15 cellular contexts compared by ENCODE assay signal in the genomic region with DNA sequence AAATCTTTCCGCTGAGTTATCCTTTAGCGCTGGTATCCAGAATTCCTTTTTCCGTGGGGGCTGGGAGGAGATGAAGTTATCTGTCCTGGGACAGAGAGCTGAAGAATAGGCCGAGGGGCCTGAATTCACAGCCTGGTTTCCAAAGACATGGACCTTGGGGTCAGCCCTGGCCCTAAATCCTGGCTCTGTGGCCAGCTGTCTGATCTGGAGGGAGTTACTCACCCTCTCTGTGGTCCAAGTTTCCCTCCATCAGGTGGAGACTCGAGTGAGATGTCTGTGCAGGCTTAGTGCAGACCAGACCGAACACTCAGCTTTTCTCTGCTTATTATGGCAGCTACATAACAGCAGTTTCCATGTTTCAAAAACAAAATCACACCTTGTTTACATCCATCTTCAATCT. TPM values are rescaled to one million over a fixed set of nuclear protein-coding genes. Genes with fewer than 3 reads are reported as not detected.
A peak's percentile ranks its signal among the peaks of the same experiment; 100 is the strongest.
DNase-seq lines count a peak whose midpoint lies in the region; ATAC-seq, FAIRE-seq and TF ChIP-seq lines count a peak whose summit lies in the region.
"Had no signal": no experiment of that assay in that cellular context is flagged by ENCODE, and none has a peak within 500 bp of the region (broad histone marks: within the 10 kb centered on the region; RNA-seq: fewer than 3 reads in every experiment).

No MANE protein-coding gene starts in this region.

- peak in 2 of 5 donors; percentile 49 to 59 for DNase-seq in heart left ventricle
- DNase-seq in tibial artery = peak; percentile 76
- DNase-seq in RCC 7860 (ENCODE audit: low spot score) = no peak
- no peak for DNase-seq in NCI-H2081 treated with DMSO at 0.1 percent for 48 hours (lab: John Stamatoyannopoulos, UW)
- DNase-seq in UCSD-AML1 (lab: John Stamatoyannopoulos, UW; ENCODE audit: unreplicated experiment) = no peak
- DNase-seq: activated naive CD4-positive, alpha-beta T cell; AML-193; NCI-H1105 treated with DMSO at 0.1 percent for 48 hours; NCI-H226 had no signal

- no peaks in the 10 kb centered on the region for H3K79me2 ChIP-seq in parathyroid adenoma

- H3K4me2 ChIP-seq in parathyroid adenoma (ENCODE audit: low read length) = no peak overlapping the region

- peak overlapping the region; percentile 32 for H3K27ac Mint-ChIP-seq in activated T-helper 17 cell treated with anti-CD3 and anti-CD28 coated beads, Interleukin-2, amount 50 U/mL, for 72 hours
- H3K27ac Mint-ChIP-seq: stimulated activated memory B cell treated with anti-CD40 and anti-IgM and Interleukin-4, amounts not matched to agents 10 μg/mL and 1 μg/mL and 100 μg/mL, for 72 hours; WTC11 had no signal

- no peaks in the 10 kb centered on the region for H3K9me3 Mint-ChIP-seq in activated T-helper 17 cell treated with anti-CD3 and anti-CD28 coated beads, Interleukin-2, amount 50 U/mL, for 72 hours
- H3K9me3 Mint-ChIP-seq: nephron; stimulated activated memory B cell treated with anti-CD40 and anti-IgM and Interleukin-4, amounts not matched to agents 10 μg/mL and 1 μg/mL and 100 μg/mL, for 72 hours; WTC11 had no signal

- H3K4me3 Mint-ChIP-seq in activated T-helper 17 cell treated with anti-CD3 and anti-CD28 coated beads, Interleukin-2, amount 50 U/mL, for 72 hours = no peak overlapping the region
- H3K4me3 Mint-ChIP-seq: nephron; stimulated activated memory B cell treated with anti-CD40 and anti-IgM and Interleukin-4, amounts not matched to agents 10 μg/mL and 1 μg/mL and 100 μg/mL, for 72 hours; WTC11 had no signal

- H3K4me1 Mint-ChIP-seq in activated T-helper 17 cell treated with anti-CD3 and anti-CD28 coated beads, Interleukin-2, amount 50 U/mL, for 72 hours = no peaks in the 10 kb centered on the region

- H2AFZ ChIP-seq in parathyroid adenoma = no peak overlapping the region

- H3K36me3 ChIP-seq in heart left ventricle (peaks cover 0 to 13% (median 0%) of the 10 kb centered on the region in 9 donors), parathyroid adenoma (ENCODE audit: control insufficient read depth, insufficient read depth, low read length) (no peaks in the 10 kb centered on the region), tibial artery (peaks cover 12 to 15% (median 14%) of the 10 kb centered on the region in 3 donors)

- ATAC-seq in activated T-helper 17 cell treated with anti-CD3 and anti-CD28 coated beads, Interleukin-2, amount 50 U/mL, for 72 hours (replicated peaks) = no peak
- ATAC-seq in heart left ventricle (peak in 3 of 4 donors; percentile 23 to 66 (median 49)), GM18517 (IDR thresholded peaks at IDR 0.05; ENCODE audit: unreplicated experiment) (no peak)
- ATAC-seq: stimulated activated memory B cell treated with anti-CD40 and anti-IgM and Interleukin-4, amounts not matched to agents 10 μg/mL and 1 μg/mL and 100 μg/mL, for 72 hours had no signal

- no peaks in the 10 kb centered on the region for H3K27me3 Mint-ChIP-seq in activated T-helper 17 cell treated with anti-CD3 and anti-CD28 coated beads, Interleukin-2, amount 50 U/mL, for 72 hours
- H3K27me3 Mint-ChIP-seq: stimulated activated memory B cell treated with anti-CD40 and anti-IgM and Interleukin-4, amounts not matched to agents 10 μg/mL and 1 μg/mL and 100 μg/mL, for 72 hours had no signal

- TF ChIP-seq POLR2A in heart left ventricle (IDR thresholded peaks at IDR 0.05) = no peak

- H3K27ac ChIP-seq in heart left ventricle (peak overlapping the region; percentile 16 to 92 (median 76)), parathyroid adenoma (peak overlapping the region; percentile 19), tibial artery (peak overlapping the region; percentile 81 to 86)

- H3K36me3 Mint-ChIP-seq in activated T-helper 17 cell treated with anti-CD3 and anti-CD28 coated beads, Interleukin-2, amount 50 U/mL, for 72 hours (ENCODE audit: low read depth) = no peaks in the 10 kb centered on the region
- H3K36me3 Mint-ChIP-seq: WTC11 had no signal

- H3K4me1 ChIP-seq in heart left ventricle (peaks cover 3 to 38% (median 26%) of the 10 kb centered on the region in 12 donors), parathyroid adenoma (no peaks in the 10 kb centered on the region), tibial artery (peaks cover 0 to 63% (median 38%) of the 10 kb centered on the region in 4 donors)

- H3K27me3 ChIP-seq in heart left ventricle (no peaks in the 10 kb centered on the region), parathyroid adenoma (ENCODE audit: control insufficient read depth, insufficient read depth, low read length) (no peaks in the 10 kb centered on the region), tibial artery (no peaks in the 10 kb centered on the region)

- H3K9ac ChIP-seq in parathyroid adenoma = no peak overlapping the region

- intact Hi-C loops in heart left ventricle (cut with DNase I) (loop anchor here in 4 of 10 donors (5.0 to 10.0 kb wide), 3 partner anchors 127 to 537 kb away; no protein-coding TSS in a partner anchor), tibial artery (cut with DNase I; ENCODE audit: low total_unique reads) (no loop called here)

- FAIRE-seq in RCC 7860 (lab: Jason Lieb, UNC) = no peak

- H3K9me3 ChIP-seq in heart left ventricle (no peaks in the 10 kb centered on the region), parathyroid adenoma (ENCODE audit: control insufficient read depth, low read length) (no peaks in the 10 kb centered on the region), tibial artery (no peaks in the 10 kb centered on the region)

- 80 to 92% (median 87%) methylated on average over 6 of the region's 6 CpGs for WGBS in heart left ventricle, 4 donors

- TF ChIP-seq CTCF in heart left ventricle (IDR thresholded peaks at IDR 0.05) (no peak), parathyroid adenoma (IDR thresholded peaks at IDR 0.05) (no peak), tibial artery (IDR thresholded peaks at IDR 0.05) (no peak)

- H3K4me3 ChIP-seq in heart left ventricle (no peak overlapping the region), parathyroid adenoma (ENCODE audit: low read depth, low read length) (no peak overlapping the region), tibial artery (no peak overlapping the region)

RNA-seq across cellular contexts. Expression of a gene that starts 59.6 kb away (rescaled TPM):
- 10 to 100 TPM in 1 of 2 donors, 1 to 10 TPM in 1; 7.5 to 10.2 TPM for total RNA-seq in activated T-helper 17 cell treated with anti-CD3 and anti-CD28 coated beads, Interleukin-2, amount 50 U/mL, for 72 hours
- total RNA-seq in heart left ventricle = 10 to 100 TPM in 7 of 9 donors, 1 to 10 TPM in 2; 2.8 to 10.8 (median 10.3) TPM
- 1 to 10 TPM; 4.4 to 8.2 TPM for polyA plus RNA-seq in heart left ventricle

Comparison
In these comparisons a context has a peak if more than half of its experiments do, and no peak if none do; other contexts are left out.
1. ATAC-seq: peak in heart left ventricle (3 of 4); none in activated T-helper 17 cell treated with anti-CD3 and anti-CD28 coated beads, Interleukin-2, amount 50 U/mL, for 72 hours (single experiment) and GM18517 (single experiment).
2. DNase-seq: peak in tibial artery (2 of 2); none in RCC 7860 (single experiment), NCI-H2081 treated with DMSO at 0.1 percent for 48 hours (single experiment) and UCSD-AML1 (single experiment).
3. H3K27ac ChIP-seq: peak in every context shown above with its lines; median percentile 84 in tibial artery; 76 in heart left ventricle; 19 in parathyroid adenoma.